Comparison of ENCODE assay signal across 9 cellular contexts in the genomic region with DNA sequence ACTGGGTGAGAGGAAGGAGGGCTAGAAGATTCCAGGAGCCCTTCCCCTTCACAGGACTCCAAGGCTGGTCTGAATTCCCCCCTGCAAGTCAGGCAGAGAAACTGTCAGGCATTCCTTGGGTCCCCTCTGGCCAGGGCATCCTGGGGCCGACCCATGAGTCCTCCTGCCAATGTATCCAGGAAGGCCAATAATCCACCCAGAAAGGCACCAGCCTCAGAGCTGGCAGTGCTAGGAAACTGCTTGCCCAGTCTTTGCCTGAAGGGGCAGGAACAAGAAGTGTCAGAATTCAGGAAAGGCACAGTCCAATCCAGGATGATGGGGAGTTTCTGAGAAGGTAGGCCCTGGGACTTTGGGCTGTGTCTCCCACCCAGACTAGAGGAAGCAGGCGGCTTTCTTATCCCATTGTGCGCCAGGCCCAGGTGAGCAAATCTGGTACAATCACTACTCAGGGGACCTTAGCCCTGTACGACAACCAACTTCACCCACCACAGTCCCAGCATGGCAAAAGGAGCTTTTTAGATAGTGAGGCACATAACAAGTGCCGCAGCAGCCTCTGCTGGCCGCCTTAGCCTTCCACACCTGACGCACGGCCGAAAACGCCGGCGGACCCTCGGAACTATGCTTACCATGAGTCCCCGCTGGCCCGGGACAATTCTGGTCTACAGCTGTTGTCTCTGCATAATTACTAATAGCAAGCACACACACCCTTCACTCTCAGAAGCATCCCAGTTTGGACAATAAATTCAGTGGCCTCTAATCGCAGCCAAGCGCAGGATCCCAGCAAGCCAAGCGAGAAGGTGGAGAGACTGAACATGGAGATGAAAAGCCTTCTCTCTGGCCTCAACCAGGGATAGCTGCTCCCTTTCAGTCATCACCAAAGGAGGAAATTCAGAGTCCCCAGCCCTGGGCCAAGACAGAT. TPM values are rescaled to one million over a fixed set of nuclear protein-coding genes. Genes with fewer than 3 reads are reported as not detected.
DNase-seq lines count a peak whose midpoint lies in the region; ATAC-seq and TF ChIP-seq lines count a peak whose summit lies in the region.
"Had no signal": no experiment of that assay in that cellular context is flagged by ENCODE, and none has a peak within 500 bp of the region (broad histone marks: within the 10 kb centered on the region; RNA-seq: fewer than 3 reads in every experiment).

No MANE protein-coding gene starts in this region.

- no TSS peak for BruUV-seq in PC-3 (replicated peaks; lab: Mats Ljungman, UMichigan)

- H2AFZ ChIP-seq in PC-3 (ENCODE audit: low read length) = no peak overlapping the region

- H3K4me3 Mint-ChIP-seq in stimulated activated memory B cell treated with anti-CD40 and anti-IgM and Interleukin-4, amounts not matched to agents 10 μg/mL and 1 μg/mL and 100 μg/mL, for 72 hours = peak overlapping the region; percentile 67
- H3K4me3 Mint-ChIP-seq: activated CD4-positive, alpha-beta T cell treated with anti-CD3 and anti-CD28 coated beads for 36 hours; activated naive CD8-positive, alpha-beta T cell had no signal

- TF ChIP-seq CTCF in PC-3 (conservative IDR thresholded peaks at IDR 0.05; ENCODE audit: low read depth, low read length) = no peak

- POLR2A ChIA-PET in PC-3 (lab: Charles Lee; ENCODE audit: unreplicated experiment) = interaction anchor here (0.5 kb wide), 2 partner anchors 124 to 151 kb away, joined by 3 to 6 read pairs; no protein-coding TSS in a partner anchor

- ATAC-seq in GM21526 (IDR thresholded peaks at IDR 0.05; ENCODE audit: low FRiP score, unreplicated experiment) = peak; percentile 13
- peak; percentile 15; the same call in 1 of the 2 replicates for ATAC-seq in PC-3
- no peak for ATAC-seq in stimulated activated memory B cell treated with anti-CD40 and anti-IgM and Interleukin-4, amounts not matched to agents 10 μg/mL and 1 μg/mL and 100 μg/mL, for 72 hours

- no peaks in the 10 kb centered on the region for H3K79me2 ChIP-seq in PC-3 (ENCODE audit: low read length)

- H3K9me3 ChIP-seq in PC-3 (ENCODE audit: low read length) (no peaks in the 10 kb centered on the region), iPS-20b (ENCODE audit: insufficient read depth, low read depth, low read length) (no peaks in the 10 kb centered on the region), MG63 (no peaks in the 10 kb centered on the region)

- no peaks in the 10 kb centered on the region for H4K20me1 ChIP-seq in PC-3 (ENCODE audit: low read length)

- H3K4me1 Mint-ChIP-seq in stimulated activated memory B cell treated with anti-CD40 and anti-IgM and Interleukin-4, amounts not matched to agents 10 μg/mL and 1 μg/mL and 100 μg/mL, for 72 hours = peaks cover 24% of the 10 kb centered on the region

- no peak for DNase-seq in PC-3
- DNase-seq in DMS153 (lab: John Stamatoyannopoulos, UW) = no peak
- DNase-seq in MV-4-11 (lab: John Stamatoyannopoulos, UW) = no peak
- DNase-seq in MG63 = no peak

- H3K27ac Mint-ChIP-seq in stimulated activated memory B cell treated with anti-CD40 and anti-IgM and Interleukin-4, amounts not matched to agents 10 μg/mL and 1 μg/mL and 100 μg/mL, for 72 hours = peak overlapping the region; percentile 36
- H3K27ac Mint-ChIP-seq: activated CD4-positive, alpha-beta T cell treated with anti-CD3 and anti-CD28 coated beads for 36 hours; activated naive CD8-positive, alpha-beta T cell had no signal

- H3K27ac ChIP-seq in PC-3 (ENCODE audit: low read length) (no peak overlapping the region), iPS-20b (ENCODE audit: low read length) (no peak overlapping the region)

- no peaks in the 10 kb centered on the region for H3K27me3 ChIP-seq in PC-3 (ENCODE audit: low read length)
- H3K27me3 ChIP-seq in iPS-20b (ENCODE audit: insufficient read depth, low read length) = no peaks in the 10 kb centered on the region
- H3K27me3 ChIP-seq in MG63 = no peaks in the 10 kb centered on the region

- no peaks in the 10 kb centered on the region for H3K9me3 Mint-ChIP-seq in stimulated activated memory B cell treated with anti-CD40 and anti-IgM and Interleukin-4, amounts not matched to agents 10 μg/mL and 1 μg/mL and 100 μg/mL, for 72 hours

- CTCF ChIA-PET in PC-3 (lab: Charles Lee) = interaction anchor here (0.6 to 1.3 kb wide), 3 partner anchors 10 to 104 kb away, joined by 3 to 9 read pairs (median 4); no protein-coding TSS in a partner anchor

- H3K36me3 Mint-ChIP-seq in stimulated activated memory B cell treated with anti-CD40 and anti-IgM and Interleukin-4, amounts not matched to agents 10 μg/mL and 1 μg/mL and 100 μg/mL, for 72 hours = no peaks in the 10 kb centered on the region
- H3K36me3 Mint-ChIP-seq: activated naive CD8-positive, alpha-beta T cell had no signal

- H3K4me3 ChIP-seq in PC-3 (ENCODE audit: low read length) (no peak overlapping the region), iPS-20b (ENCODE audit: low read length) (peak overlapping the region; percentile 62), MG63 (no peak overlapping the region)

- no peaks in the 10 kb centered on the region for H3F3A ChIP-seq in PC-3 (ENCODE audit: low read length, unreplicated experiment)

- intact Hi-C loops in PC-3 (cut with micrococcal nuclease) = loop anchor here (2.0 kb wide), 2 partner anchors 375 to 495 kb away; no protein-coding TSS in a partner anchor

- no peaks in the 10 kb centered on the region for H3K9me2 ChIP-seq in PC-3 (replicated peaks; ENCODE audit: low read length)

- H3K9ac ChIP-seq in PC-3 (ENCODE audit: low read length) (no peak overlapping the region), iPS-20b (ENCODE audit: low read depth, low read length) (peak overlapping the region; percentile 37; the same call in 1 of the 2 replicates)

- H3K4me1 ChIP-seq in PC-3 (ENCODE audit: insufficient read depth, low read length) = no peaks in the 10 kb centered on the region
- H3K4me1 ChIP-seq in iPS-20b (ENCODE audit: insufficient read depth, low read length) = peaks cover 14% of the 10 kb centered on the region

- no peaks in the 10 kb centered on the region for H3K36me3 ChIP-seq in PC-3 (ENCODE audit: low read depth, low read length)
- no peaks in the 10 kb centered on the region for H3K36me3 ChIP-seq in iPS-20b (ENCODE audit: insufficient read depth, low read depth, low read length)
- H3K36me3 ChIP-seq in MG63 = no peaks in the 10 kb centered on the region

- no peak overlapping the region for H3K4me2 ChIP-seq in PC-3 (ENCODE audit: low read length)

- H3K27me3 Mint-ChIP-seq in stimulated activated memory B cell treated with anti-CD40 and anti-IgM and Interleukin-4, amounts not matched to agents 10 μg/mL and 1 μg/mL and 100 μg/mL, for 72 hours = peaks cover 9% of the 10 kb centered on the region
- H3K27me3 Mint-ChIP-seq: activated CD4-positive, alpha-beta T cell treated with anti-CD3 and anti-CD28 coated beads for 36 hours; activated naive CD8-positive, alpha-beta T cell had no signal

RNA-seq across cellular contexts. Expression of a gene that starts 40.7 kb away (rescaled TPM):
- 28.9 and 38.0 TPM in 2 replicates for total RNA-seq in PC-3 (2014; rRNA removed)
- 22.9 and 25.6 TPM in 2 replicates for total RNA-seq in MG63 (2014; rRNA removed; shearing (Covaris generic); ENCODE audit: low replicate concordance)

RNA-seq across cellular contexts. Expression of a gene that starts 55.7 kb away (rescaled TPM):
- 86.5 and 89.5 TPM in 2 replicates for total RNA-seq in PC-3 (2014; rRNA removed)
- 65.2 and 86.9 TPM in 2 replicates for total RNA-seq in MG63 (2014; rRNA removed; shearing (Covaris generic); ENCODE audit: low replicate concordance)

RNA-seq across cellular contexts. Expression of a gene that starts 59.6 kb away (rescaled TPM):
- not detected in 2 replicates for total RNA-seq in PC-3 (2014; rRNA removed)
- total RNA-seq in MG63 (2014; rRNA removed; shearing (Covaris generic); ENCODE audit: low replicate concordance) = not detected in 2 replicates
- total RNA-seq: activated CD4-positive, alpha-beta T cell treated with anti-CD3 and anti-CD28 coated beads for 36 hours had no signal
